8 cellular contexts compared by ENCODE assay signal in genomic region chr1:113835686-113836290, GRCh38. TPM values are rescaled to one million over a fixed set of nuclear protein-coding genes. Genes with fewer than 3 reads are reported as not detected.
DNase-seq lines count a peak whose midpoint lies in the region; ATAC-seq, FAIRE-seq and TF ChIP-seq lines count a peak whose summit lies in the region.

No MANE protein-coding gene starts in this region.

- no peaks in the 10 kb centered on the region for H3K9me2 ChIP-seq in neural cell (ENCODE audit: insufficient read depth, low read length)

- ATAC-seq in sciatic nerve, result no peak
- no peak for ATAC-seq in HG03159 (IDR thresholded peaks at IDR 0.05; ENCODE audit: unreplicated experiment)

- no peak overlapping the region for H3K9ac ChIP-seq in neural cell (ENCODE audit: low read length)

- no peaks in the 10 kb centered on the region for H4K20me1 ChIP-seq in neural cell (ENCODE audit: insufficient read depth)

- no peaks in the 10 kb centered on the region for H3K27me3 ChIP-seq in HL-60 (ENCODE audit: insufficient read depth, poor library complexity, severe bottlenecking)
- H3K27me3 ChIP-seq in neural cell (ENCODE audit: insufficient read depth, low read depth, low read length), result no peaks in the 10 kb centered on the region

- TF ChIP-seq EP300 in neural cell (conservative IDR thresholded peaks at IDR 0.05; ENCODE audit: poor library complexity, severe bottlenecking), result no peak

- H3K79me2 ChIP-seq in neural cell (replicated peaks; ENCODE audit: insufficient read depth, low read length), result no peaks in the 10 kb centered on the region

- DNase-seq in NCI-H1436 (lab: John Stamatoyannopoulos, UW) (peak; percentile 26), NCI-H1436 treated with DMSO at 0.1 percent for 48 hours (lab: John Stamatoyannopoulos, UW) (no peak), HL-60 (ENCODE audit: low read depth in 1 of 2, low spot score in 1 of 2) (peak in 1 of 2 experiments; percentile 28), RPMI7951 (ENCODE audit: low read depth) (peak; percentile 53), sciatic nerve (ENCODE audit: low spot score) (no peak)

- intact Hi-C loops in sciatic nerve (cut with DNase I), result no loop called here

- H3K4me3 ChIP-seq in HL-60 (replicated peaks; ENCODE audit: insufficient read depth, low read length), result no peak overlapping the region
- no peak overlapping the region for H3K4me3 ChIP-seq in neural cell (ENCODE audit: low read length)

- no peak overlapping the region for H3K27ac ChIP-seq in HL-60 (replicated peaks)
- no peak overlapping the region for H3K27ac ChIP-seq in neural cell (ENCODE audit: low read length)

- TF ChIP-seq CTCF in HL-60 (IDR thresholded peaks at IDR 0.05; ENCODE audit: insufficient read depth, low read length) (peak; percentile 6), neural cell (IDR thresholded peaks at IDR 0.05; ENCODE audit: poor library complexity, severe bottlenecking) (peak; percentile 66)

- H3K36me3 ChIP-seq in neural cell (ENCODE audit: insufficient read depth, low read length), result no peaks in the 10 kb centered on the region

- peak; percentile 66 for TF ChIP-seq RAD21 in neural cell (conservative IDR thresholded peaks at IDR 0.05)

- no peaks in the 10 kb centered on the region for H3F3A ChIP-seq in neural cell (ENCODE audit: insufficient read depth, low read length, poor library complexity, severe bottlenecking)

- FAIRE-seq in endometrium (lab: Jason Lieb, UNC), result peak; percentile 96

- H2AFZ ChIP-seq in neural cell (ENCODE audit: low read depth, low read length), result no peak overlapping the region

- no peak overlapping the region for H3K4me2 ChIP-seq in neural cell (ENCODE audit: low read length)

- no peaks in the 10 kb centered on the region for H3K9me3 ChIP-seq in neural cell (ENCODE audit: low read length)

TF ChIP-seq in neural cell, 6 proteins besides CTCF, POLR2A, EP300 and RAD21:
- TF ChIP-seq, protein P1, sequence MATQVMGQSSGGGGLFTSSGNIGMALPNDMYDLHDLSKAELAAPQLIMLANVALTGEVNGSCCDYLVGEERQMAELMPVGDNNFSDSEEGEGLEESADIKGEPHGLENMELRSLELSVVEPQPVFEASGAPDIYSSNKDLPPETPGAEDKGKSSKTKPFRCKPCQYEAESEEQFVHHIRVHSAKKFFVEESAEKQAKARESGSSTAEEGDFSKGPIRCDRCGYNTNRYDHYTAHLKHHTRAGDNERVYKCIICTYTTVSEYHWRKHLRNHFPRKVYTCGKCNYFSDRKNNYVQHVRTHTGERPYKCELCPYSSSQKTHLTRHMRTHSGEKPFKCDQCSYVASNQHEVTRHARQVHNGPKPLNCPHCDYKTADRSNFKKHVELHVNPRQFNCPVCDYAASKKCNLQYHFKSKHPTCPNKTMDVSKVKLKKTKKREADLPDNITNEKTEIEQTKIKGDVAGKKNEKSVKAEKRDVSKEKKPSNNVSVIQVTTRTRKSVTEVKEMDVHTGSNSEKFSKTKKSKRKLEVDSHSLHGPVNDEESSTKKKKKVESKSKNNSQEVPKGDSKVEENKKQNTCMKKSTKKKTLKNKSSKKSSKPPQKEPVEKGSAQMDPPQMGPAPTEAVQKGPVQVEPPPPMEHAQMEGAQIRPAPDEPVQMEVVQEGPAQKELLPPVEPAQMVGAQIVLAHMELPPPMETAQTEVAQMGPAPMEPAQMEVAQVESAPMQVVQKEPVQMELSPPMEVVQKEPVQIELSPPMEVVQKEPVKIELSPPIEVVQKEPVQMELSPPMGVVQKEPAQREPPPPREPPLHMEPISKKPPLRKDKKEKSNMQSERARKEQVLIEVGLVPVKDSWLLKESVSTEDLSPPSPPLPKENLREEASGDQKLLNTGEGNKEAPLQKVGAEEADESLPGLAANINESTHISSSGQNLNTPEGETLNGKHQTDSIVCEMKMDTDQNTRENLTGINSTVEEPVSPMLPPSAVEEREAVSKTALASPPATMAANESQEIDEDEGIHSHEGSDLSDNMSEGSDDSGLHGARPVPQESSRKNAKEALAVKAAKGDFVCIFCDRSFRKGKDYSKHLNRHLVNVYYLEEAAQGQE (IDR thresholded peaks at IDR 0.05; ENCODE audit: borderline replicate concordance), result no peak
- TF ChIP-seq SMC3 (conservative IDR thresholded peaks at IDR 0.05; ENCODE audit: poor library complexity), result peak; percentile 77
TF ChIP-seq in neural cell: peak in this region for 1.

RNA-seq across cellular contexts. Expression of gene RSBN1, which starts 23.5 kb away (rescaled TPM):
- 10.1 and 13.1 TPM in 2 replicates for total RNA-seq in RPMI7951 (2014; rRNA removed; shearing (Covaris generic))
- polyA plus RNA-seq in neural cell, result 33.2 and 33.7 TPM in 2 replicates
- polyA minus RNA-seq in neural cell, result 99.8 and 108 TPM in 2 replicates
- 22.3 TPM for total RNA-seq in sciatic nerve

RNA-seq across cellular contexts. Expression of gene PTPN22, which starts 35.7 kb away (rescaled TPM):
- total RNA-seq in RPMI7951 (2014; rRNA removed; shearing (Covaris generic)), result 0.59 and 1.1 TPM in 2 replicates
- 0.72 and 0.92 TPM in 2 replicates for polyA plus RNA-seq in neural cell
- polyA minus RNA-seq in neural cell, result 1.2 and 1.6 TPM in 2 replicates
- 4.1 TPM for total RNA-seq in sciatic nerve

RNA-seq across cellular contexts. Expression of gene BCL2L15, which starts 51.6 kb away (rescaled TPM):
- not detected in 2 replicates for total RNA-seq in RPMI7951 (2014; rRNA removed; shearing (Covaris generic))
- polyA plus RNA-seq in neural cell, result 2.6 and 4.7 TPM in 2 replicates
- polyA minus RNA-seq in neural cell, result 3.2 and 6.4 TPM in 2 replicates
- 0.85 TPM for total RNA-seq in sciatic nerve

Comparison
In these comparisons a context has a peak if more than half of its experiments do, and no peak if none do; other contexts are left out.
1. DNase-seq: peak in NCI-H1436 (single experiment) and RPMI7951 (single experiment); none in NCI-H1436 treated with DMSO at 0.1 percent for 48 hours (single experiment) and sciatic nerve (single experiment).